In genomic region chr20:346640-347316, GRCh38 we compare ENCODE assay signal across 8 cellular contexts. TPM values are rescaled to one million over a fixed set of nuclear protein-coding genes. Genes with fewer than 3 reads are reported as not detected.
DNase-seq lines count a peak whose midpoint lies in the region; ATAC-seq and TF ChIP-seq lines count a peak whose summit lies in the region.

Gene NRSN2 (plus strand): TSS chr20:347111. CDS start chr20:349644, 2,533 bp downstream.

- H3K27ac ChIP-seq in layer of hippocampus (ENCODE audit: low read depth, low read length) = peak within 1 kb of the TSS; percentile 88

- H3K4me3 ChIP-seq in BJ (ENCODE audit: low read depth, low read length) = peak within 1 kb of the TSS; percentile 87
- H3K4me3 ChIP-seq in Jurkat, Clone E6-1 (ENCODE audit: low read length) = peak within 1 kb of the TSS; percentile 68

- CTCF ChIA-PET in BJ (lab: Yijun Ruan, JAX) = interaction anchor here (1.0 to 2.8 kb wide), 4 partner anchors 10 to 88 kb away, joined by 4 to 24 read pairs (median 4); no protein-coding TSS in a partner anchor

- DNase-seq in BJ (ENCODE audit: low read depth) (no peak), dedifferentiated amniotic fluid mesenchymal stem cell (ENCODE audit: extremely low spot score) (peak; percentile 66), GOT3 (lab: John Stamatoyannopoulos, UW) (no peak)
- no peak for DNase-seq in Jurkat, Clone E6-1 (ENCODE audit: low read depth, low spot score)
- DNase-seq in stimulated activated CD4-positive, alpha-beta T cell treated with anti-CD3 and anti-CD28 coated beads, Interleukin-1b, Interleukin-23, amount 100 ng/mL, for 48 hours = peak; percentile 34

- POLR2A ChIA-PET in BJ (lab: Charles Lee) = no interaction called here

- no peak for TF ChIP-seq CTCF in BJ (IDR thresholded peaks at IDR 0.05; ENCODE audit: insufficient read depth, low read depth, low read length)

- ATAC-seq in GM19035 (IDR thresholded peaks at IDR 0.05; ENCODE audit: unreplicated experiment) = peak; percentile 44
- peak; percentile 84 for ATAC-seq in SK-N-SH treated with all-trans-retinoic acid at 6 μM for 48 hours

- H3K27me3 ChIP-seq in BJ (ENCODE audit: control insufficient read depth, insufficient read depth, low read length) = no peaks in the 10 kb centered on the region
- no peaks in the 10 kb centered on the region for H3K27me3 ChIP-seq in layer of hippocampus (ENCODE audit: control insufficient read depth, insufficient read depth, low read length)

- H3K36me3 ChIP-seq in BJ (ENCODE audit: control insufficient read depth, insufficient read depth, low read length) = peaks cover 7% of the 10 kb centered on the region

TF ChIP-seq in SK-N-SH treated with all-trans-retinoic acid at 6 μM for 48 hours, 23 proteins besides CTCF, POLR2A, EP300 and RAD21:
- TF ChIP-seq PATZ1 (CRISPR knock-in tag; IDR thresholded peaks at IDR 0.05; ENCODE audit: borderline replicate concordance) (peak; percentile 18; the same call in 1 of the 2 replicates), BACH2 (CRISPR knock-in tag; IDR thresholded peaks at IDR 0.05; ENCODE audit: borderline replicate concordance) (no peak)

RNA-seq across cellular contexts. Expression of gene NRSN2, which starts in this region (rescaled TPM):
- 53.9 and 84.1 TPM in 2 replicates for polyA plus RNA-seq in BJ (2011; rRNA removed)
- 26.1 and 41.8 TPM in 2 replicates for polyA minus RNA-seq in BJ (2011; rRNA and poly(A)+ RNA removed)
- not detected for polyA plus RNA-seq in Jurkat, Clone E6-1 (2012; ENCODE audit: insufficient read depth, insufficient read length)

Comparison
In these comparisons a context has a peak if more than half of its experiments do, and no peak if none do; other contexts are left out.
1. DNase-seq: peak in dedifferentiated amniotic fluid mesenchymal stem cell (single experiment) and stimulated activated CD4-positive, alpha-beta T cell treated with anti-CD3 and anti-CD28 coated beads, Interleukin-1b, Interleukin-23, amount 100 ng/mL, for 48 hours (single experiment); none in BJ (single experiment), Jurkat, Clone E6-1 (single experiment) and GOT3 (single experiment).